In the genomic region with DNA sequence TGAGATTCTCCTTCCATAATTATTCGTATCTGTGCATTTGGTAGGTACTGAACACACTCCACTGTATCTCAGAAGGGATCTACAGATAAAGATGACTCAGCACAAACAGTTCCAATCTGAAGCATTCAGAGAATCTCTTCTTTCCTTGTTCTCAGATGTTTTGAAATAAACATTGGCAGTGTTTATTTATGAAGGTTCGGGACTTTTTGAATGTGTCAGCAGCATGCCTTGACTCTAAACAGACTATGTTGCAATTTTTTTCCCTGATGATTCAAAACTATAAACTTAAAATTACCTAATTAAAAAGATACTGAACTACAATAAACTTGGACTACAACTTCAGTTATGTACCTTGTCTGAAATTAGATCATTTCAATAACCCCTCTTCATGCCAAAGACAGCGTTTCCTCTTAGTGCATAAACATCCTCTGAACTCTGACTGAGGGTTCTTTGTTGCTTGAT, we compare ENCODE assay signal across 9 cellular contexts.
DNase-seq lines count a peak whose midpoint lies in the region; ATAC-seq and TF ChIP-seq lines count a peak whose summit lies in the region.
"Had no signal": no experiment of that assay in that cellular context is flagged by ENCODE, and none has a peak within 500 bp of the region (broad histone marks: within the 10 kb centered on the region; RNA-seq: fewer than 3 reads in every experiment).

No MANE protein-coding gene starts in this region.

- no peak overlapping the region for H2BK5ac ChIP-seq in trophoblast cell (ENCODE audit: low read depth, low read length, poor library complexity)

- H3K27me3 Mint-ChIP-seq in activated CD4-positive, alpha-beta T cell treated with anti-CD3 and anti-CD28 coated beads, Interleukin-2, amount 10 ng/mL, durations not matched to agents 24 days and 14 days, result no peaks in the 10 kb centered on the region
- H3K27me3 Mint-ChIP-seq: activated naive CD8-positive, alpha-beta T cell treated with anti-CD3 and anti-CD28 coated beads, Interleukin-2, amount 50 U/mL, for 24 hours had no signal

- intact Hi-C loops in activated CD4-positive, alpha-beta T cell treated with anti-CD3 and anti-CD28 coated beads, Interleukin-2, amount 10 ng/mL, durations not matched to agents 24 days and 14 days (cut with micrococcal nuclease), result no loop called here

- no peak overlapping the region for H4K8ac ChIP-seq in trophoblast cell (ENCODE audit: low read depth, low read length)

- H3K4me3 ChIP-seq in trophoblast cell (ENCODE audit: low read depth, low read length), result no peak overlapping the region

- no peaks in the 10 kb centered on the region for H3K9me3 ChIP-seq in trophoblast cell (ENCODE audit: insufficient read depth, low read depth, low read length)

- H3K36me3 ChIP-seq in trophoblast cell (ENCODE audit: control insufficient read depth in 1 of 2, insufficient read depth in 2 of 2, low read length in 2 of 2), result no peaks in the 10 kb centered on the region

- no peak overlapping the region for H3K4me3 Mint-ChIP-seq in activated CD4-positive, alpha-beta T cell treated with anti-CD3 and anti-CD28 coated beads, Interleukin-2, amount 10 ng/mL, durations not matched to agents 24 days and 14 days
- H3K4me3 Mint-ChIP-seq: activated naive CD8-positive, alpha-beta T cell treated with anti-CD3 and anti-CD28 coated beads, Interleukin-2, amount 50 U/mL, for 24 hours had no signal

- H3K4ac ChIP-seq in trophoblast cell (ENCODE audit: low read depth, low read length), result no peak overlapping the region

- H2BK120ac ChIP-seq in trophoblast cell (ENCODE audit: insufficient read depth, low read length, poor library complexity), result no peak overlapping the region

- no peak for ATAC-seq in HG03159 (IDR thresholded peaks at IDR 0.05; ENCODE audit: unreplicated experiment)
- no peak for ATAC-seq in HG03378 (IDR thresholded peaks at IDR 0.05; ENCODE audit: unreplicated experiment)
- ATAC-seq: activated naive CD8-positive, alpha-beta T cell treated with anti-CD3 and anti-CD28 coated beads, Interleukin-2, amount 50 U/mL, for 24 hours had no signal

- POLR2A ChIA-PET in RWPE1 (lab: Yijun Ruan, JAX; ENCODE audit: low non-redundant PET), result no interaction called here

- no peaks in the 10 kb centered on the region for H3K27me3 ChIP-seq in trophoblast cell (ENCODE audit: insufficient read depth, low read length)

- no peak overlapping the region for H2BK12ac ChIP-seq in trophoblast cell (ENCODE audit: low read length)

- H3K23ac ChIP-seq in trophoblast cell (ENCODE audit: low read length), result no peak overlapping the region

- no peak overlapping the region for H4K91ac ChIP-seq in trophoblast cell (ENCODE audit: low read depth, low read length)

- no peaks in the 10 kb centered on the region for H3K36me3 Mint-ChIP-seq in activated CD4-positive, alpha-beta T cell treated with anti-CD3 and anti-CD28 coated beads, Interleukin-2, amount 10 ng/mL, durations not matched to agents 24 days and 14 days (ENCODE audit: low read depth)

- H3K79me1 ChIP-seq in trophoblast cell (ENCODE audit: low read length), result peaks cover 12% of the 10 kb centered on the region

- peaks cover 8% of the 10 kb centered on the region for H3K4me1 Mint-ChIP-seq in activated CD4-positive, alpha-beta T cell treated with anti-CD3 and anti-CD28 coated beads, Interleukin-2, amount 10 ng/mL, durations not matched to agents 24 days and 14 days

- peaks cover 4 to 10% of the 10 kb centered on the region in 2 experiments for H3K4me1 ChIP-seq in trophoblast cell (ENCODE audit: control insufficient read depth in 1 of 2, insufficient read depth in 2 of 2, low read length in 2 of 2)

- no peak overlapping the region for H2AFZ ChIP-seq in trophoblast cell (ENCODE audit: insufficient read depth, low read length, poor library complexity)

- no peak overlapping the region for H4K12ac ChIP-seq in trophoblast cell (ENCODE audit: low read depth, low read length)

- H3K9ac ChIP-seq in trophoblast cell (ENCODE audit: low read length), result no peak overlapping the region

- H3K14ac ChIP-seq in trophoblast cell (ENCODE audit: low read length), result no peak overlapping the region

- whole genome bisulfite sequencing in trophoblast cell (ENCODE audit: extremely low coverage, insufficient coverage, insufficient read length), result no CpG with 5 or more reads among the region's 3 CpGs

- no peak overlapping the region for H2AK5ac ChIP-seq in trophoblast cell (ENCODE audit: low read length)

- H3K79me2 ChIP-seq in trophoblast cell (ENCODE audit: control insufficient read depth, insufficient read depth, low read length, poor library complexity), result no peaks in the 10 kb centered on the region

- CTCF ChIA-PET in RWPE1 (lab: Yijun Ruan, JAX), result no interaction called here

- H3K27ac ChIP-seq in RWPE1 (no peak overlapping the region), trophoblast cell (ENCODE audit: low read depth, low read length) (no peak overlapping the region)

- no peak overlapping the region for H3K18ac ChIP-seq in trophoblast cell (ENCODE audit: low read length)

- H3K27ac Mint-ChIP-seq in activated CD4-positive, alpha-beta T cell treated with anti-CD3 and anti-CD28 coated beads, Interleukin-2, amount 10 ng/mL, durations not matched to agents 24 days and 14 days, result no peak overlapping the region

- no peak for TF ChIP-seq CTCF in RWPE1 (conservative IDR thresholded peaks at IDR 0.05; ENCODE audit: low read depth)

- peaks cover 5% of the 10 kb centered on the region for H3K9me3 Mint-ChIP-seq in activated CD4-positive, alpha-beta T cell treated with anti-CD3 and anti-CD28 coated beads, Interleukin-2, amount 10 ng/mL, durations not matched to agents 24 days and 14 days
- H3K9me3 Mint-ChIP-seq: activated naive CD8-positive, alpha-beta T cell treated with anti-CD3 and anti-CD28 coated beads, Interleukin-2, amount 50 U/mL, for 24 hours had no signal

- DNase-seq in DMS114 treated with DMSO at 0.1 percent for 48 hours (lab: John Stamatoyannopoulos, UW; ENCODE audit: unreplicated experiment) (peak; percentile 33), RWPE1 (ENCODE audit: low spot score) (peak; percentile 41), fibroblast of gingiva (ENCODE audit: low read depth) (peak; percentile 97), trophoblast cell (peak; percentile 57 to 95), NCI-H128 (lab: John Stamatoyannopoulos, UW; ENCODE audit: unreplicated experiment) (no peak)
- DNase-seq in activated CD4-positive, alpha-beta T cell treated with anti-CD3 and anti-CD28 coated beads, Interleukin-2, amount 10 ng/mL, durations not matched to agents 24 days and 14 days, result no peak
- DNase-seq: activated naive CD8-positive, alpha-beta T cell treated with anti-CD3 and anti-CD28 coated beads, Interleukin-2, amount 50 U/mL, for 24 hours had no signal

- H3K4me2 ChIP-seq in trophoblast cell (ENCODE audit: low read length), result no peak overlapping the region

Comparison
In these comparisons a context has a peak if more than half of its experiments do, and no peak if none do; other contexts are left out.
1. DNase-seq: peak in DMS114 treated with DMSO at 0.1 percent for 48 hours (single experiment), RWPE1 (single experiment), fibroblast of gingiva (single experiment) and trophoblast cell (2 of 2); none in NCI-H128 (single experiment) and activated CD4-positive, alpha-beta T cell treated with anti-CD3 and anti-CD28 coated beads, Interleukin-2, amount 10 ng/mL, durations not matched to agents 24 days and 14 days (single experiment).